Comparison of ENCODE assay signal across 2 cellular contexts in the genomic region with DNA sequence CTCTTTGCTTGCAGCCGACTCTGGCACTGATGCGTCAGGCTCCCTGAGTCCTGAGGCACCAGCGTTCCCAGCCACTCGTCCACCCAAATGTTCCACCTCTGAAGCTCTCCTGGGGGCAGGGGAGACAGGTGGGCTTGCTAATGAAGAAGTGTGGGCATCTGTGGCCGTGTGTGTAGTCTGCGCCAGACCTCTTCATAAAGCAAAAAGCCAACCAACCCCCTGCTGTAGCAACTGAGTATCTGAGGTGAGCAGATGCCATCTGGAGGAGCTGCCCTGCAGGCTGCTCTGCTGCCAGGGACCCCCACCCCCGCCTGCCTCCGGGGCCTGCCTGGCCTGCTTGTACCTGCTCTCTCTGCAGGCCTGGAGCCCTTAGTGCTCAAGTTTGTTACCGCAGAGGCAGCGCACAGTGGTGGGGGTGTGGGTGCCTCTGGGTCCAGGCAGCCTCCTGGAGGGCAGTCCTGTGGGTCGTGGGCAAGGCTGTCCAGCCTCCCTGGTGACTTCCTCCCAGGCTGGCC.
TF ChIP-seq lines count a peak whose summit lies in the region.

No MANE protein-coding gene starts in this region.

TF ChIP-seq in IMR-90, 13 proteins besides CTCF, POLR2A, EP300 and RAD21:
- no peak for TF ChIP-seq CHD1 (IDR thresholded peaks at IDR 0.05; ENCODE audit: low read depth, low read length)
- no peak for TF ChIP-seq SMC3 (IDR thresholded peaks at IDR 0.05; ENCODE audit: low read depth, low read length)
- no peak for TF ChIP-seq RCOR1 (IDR thresholded peaks at IDR 0.05; ENCODE audit: insufficient replicate concordance, low read length)
- TF ChIP-seq CEBPB (IDR thresholded peaks at IDR 0.05; ENCODE audit: low read depth, low read length): no peak
- TF ChIP-seq, protein P1, sequence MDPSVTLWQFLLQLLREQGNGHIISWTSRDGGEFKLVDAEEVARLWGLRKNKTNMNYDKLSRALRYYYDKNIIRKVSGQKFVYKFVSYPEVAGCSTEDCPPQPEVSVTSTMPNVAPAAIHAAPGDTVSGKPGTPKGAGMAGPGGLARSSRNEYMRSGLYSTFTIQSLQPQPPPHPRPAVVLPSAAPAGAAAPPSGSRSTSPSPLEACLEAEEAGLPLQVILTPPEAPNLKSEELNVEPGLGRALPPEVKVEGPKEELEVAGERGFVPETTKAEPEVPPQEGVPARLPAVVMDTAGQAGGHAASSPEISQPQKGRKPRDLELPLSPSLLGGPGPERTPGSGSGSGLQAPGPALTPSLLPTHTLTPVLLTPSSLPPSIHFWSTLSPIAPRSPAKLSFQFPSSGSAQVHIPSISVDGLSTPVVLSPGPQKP (IDR thresholded peaks at IDR 0.05; ENCODE audit: borderline replicate concordance, low read depth, low read length): no peak
- no peak for TF ChIP-seq MAZ (IDR thresholded peaks at IDR 0.05; ENCODE audit: borderline replicate concordance, low read depth, low read length)
- no peak for TF ChIP-seq BHLHE40 (IDR thresholded peaks at IDR 0.05; ENCODE audit: low read depth, low read length)
TF ChIP-seq in IMR-90: peak in this region for 0.

TF ChIP-seq in WTC11, 78 proteins besides CTCF, POLR2A, EP300 and RAD21:
- TF ChIP-seq ZNF219 (CRISPR knock-in tag; IDR thresholded peaks at IDR 0.05; ENCODE audit: borderline replicate concordance) (no peak), NFATC4 (CRISPR knock-in tag; IDR thresholded peaks at IDR 0.05) (no peak), JUN (CRISPR knock-in tag; IDR thresholded peaks at IDR 0.05) (no peak), HMGA2 (CRISPR knock-in tag; IDR thresholded peaks at IDR 0.05) (no peak), TCF7 (CRISPR knock-in tag; IDR thresholded peaks at IDR 0.05; ENCODE audit: low read depth) (no peak), CBFB (CRISPR knock-in tag; IDR thresholded peaks at IDR 0.05; ENCODE audit: low read depth) (no peak), ZNF416 (CRISPR knock-in tag; IDR thresholded peaks at IDR 0.05) (no peak)
- TF ChIP-seq, protein P2, sequence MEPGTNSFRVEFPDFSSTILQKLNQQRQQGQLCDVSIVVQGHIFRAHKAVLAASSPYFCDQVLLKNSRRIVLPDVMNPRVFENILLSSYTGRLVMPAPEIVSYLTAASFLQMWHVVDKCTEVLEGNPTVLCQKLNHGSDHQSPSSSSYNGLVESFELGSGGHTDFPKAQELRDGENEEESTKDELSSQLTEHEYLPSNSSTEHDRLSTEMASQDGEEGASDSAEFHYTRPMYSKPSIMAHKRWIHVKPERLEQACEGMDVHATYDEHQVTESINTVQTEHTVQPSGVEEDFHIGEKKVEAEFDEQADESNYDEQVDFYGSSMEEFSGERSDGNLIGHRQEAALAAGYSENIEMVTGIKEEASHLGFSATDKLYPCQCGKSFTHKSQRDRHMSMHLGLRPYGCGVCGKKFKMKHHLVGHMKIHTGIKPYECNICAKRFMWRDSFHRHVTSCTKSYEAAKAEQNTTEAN (CRISPR knock-in tag; IDR thresholded peaks at IDR 0.05): no peak
- TF ChIP-seq, protein P3, sequence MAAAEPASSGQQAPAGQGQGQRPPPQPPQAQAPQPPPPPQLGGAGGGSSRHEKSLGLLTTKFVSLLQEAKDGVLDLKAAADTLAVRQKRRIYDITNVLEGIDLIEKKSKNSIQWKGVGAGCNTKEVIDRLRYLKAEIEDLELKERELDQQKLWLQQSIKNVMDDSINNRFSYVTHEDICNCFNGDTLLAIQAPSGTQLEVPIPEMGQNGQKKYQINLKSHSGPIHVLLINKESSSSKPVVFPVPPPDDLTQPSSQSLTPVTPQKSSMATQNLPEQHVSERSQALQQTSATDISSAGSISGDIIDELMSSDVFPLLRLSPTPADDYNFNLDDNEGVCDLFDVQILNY (CRISPR knock-in tag; IDR thresholded peaks at IDR 0.05): no peak
- TF ChIP-seq, protein P4, sequence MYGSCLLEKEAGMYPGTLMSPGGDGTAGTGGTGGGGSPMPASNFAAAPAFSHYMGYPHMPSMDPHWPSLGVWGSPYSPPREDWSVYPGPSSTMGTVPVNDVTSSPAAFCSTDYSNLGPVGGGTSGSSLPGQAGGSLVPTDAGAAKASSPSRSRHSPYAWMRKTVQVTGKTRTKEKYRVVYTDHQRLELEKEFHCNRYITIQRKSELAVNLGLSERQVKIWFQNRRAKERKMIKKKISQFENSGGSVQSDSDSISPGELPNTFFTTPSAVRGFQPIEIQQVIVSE (CRISPR knock-in tag; IDR thresholded peaks at IDR 0.05; ENCODE audit: borderline replicate concordance): no peak
- TF ChIP-seq, protein P5, sequence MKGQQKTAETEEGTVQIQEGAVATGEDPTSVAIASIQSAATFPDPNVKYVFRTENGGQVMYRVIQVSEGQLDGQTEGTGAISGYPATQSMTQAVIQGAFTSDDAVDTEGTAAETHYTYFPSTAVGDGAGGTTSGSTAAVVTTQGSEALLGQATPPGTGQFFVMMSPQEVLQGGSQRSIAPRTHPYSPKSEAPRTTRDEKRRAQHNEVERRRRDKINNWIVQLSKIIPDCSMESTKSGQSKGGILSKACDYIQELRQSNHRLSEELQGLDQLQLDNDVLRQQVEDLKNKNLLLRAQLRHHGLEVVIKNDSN (CRISPR knock-in tag; IDR thresholded peaks at IDR 0.05): no peak
- TF ChIP-seq, protein P6, sequence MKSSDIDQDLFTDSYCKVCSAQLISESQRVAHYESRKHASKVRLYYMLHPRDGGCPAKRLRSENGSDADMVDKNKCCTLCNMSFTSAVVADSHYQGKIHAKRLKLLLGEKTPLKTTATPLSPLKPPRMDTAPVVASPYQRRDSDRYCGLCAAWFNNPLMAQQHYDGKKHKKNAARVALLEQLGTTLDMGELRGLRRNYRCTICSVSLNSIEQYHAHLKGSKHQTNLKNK (CRISPR knock-in tag; IDR thresholded peaks at IDR 0.05): no peak
